In genomic region chr1:35377553-35377952, GRCh38 we compare ENCODE assay signal across 20 cellular contexts.
A peak's percentile ranks its signal among the peaks of the same experiment; 100 is the strongest.
DNase-seq lines count a peak whose midpoint lies in the region; FAIRE-seq and TF ChIP-seq lines count a peak whose summit lies in the region.
"Had no signal": no experiment of that assay in that cellular context is flagged by ENCODE, and none has a peak within 500 bp of the region (broad histone marks: within the 10 kb centered on the region; RNA-seq: fewer than 3 reads in every experiment).

No MANE protein-coding gene starts in this region.

- H3K4me3 Mint-ChIP-seq in astrocyte (ENCODE audit: unreplicated experiment) = no peak overlapping the region
- no peak overlapping the region for H3K4me3 Mint-ChIP-seq in osteocyte (ENCODE audit: unreplicated experiment)
- H3K4me3 Mint-ChIP-seq: activated CD4-positive, alpha-beta memory T cell treated with anti-CD3 and anti-CD28 coated beads for 36 hours; activated naive CD8-positive, alpha-beta T cell; activated T-cell treated with anti-CD3 and anti-CD28 coated beads, Interleukin-2, amount 50 U/mL, for 24 hours; naive B cell had no signal

- peaks cover 6% of the 10 kb centered on the region for H3K36me3 Mint-ChIP-seq in astrocyte (ENCODE audit: low read depth, unreplicated experiment)
- peaks cover 31% of the 10 kb centered on the region for H3K36me3 Mint-ChIP-seq in osteocyte (ENCODE audit: unreplicated experiment)
- H3K36me3 Mint-ChIP-seq: activated CD4-positive, alpha-beta memory T cell treated with anti-CD3 and anti-CD28 coated beads for 36 hours; naive B cell had no signal

- no peaks in the 10 kb centered on the region for H4K20me1 ChIP-seq in astrocyte (ENCODE audit: insufficient read depth, low read length)

- TF ChIP-seq CTCF in astrocyte (IDR thresholded peaks at IDR 0.05; ENCODE audit: insufficient read depth, low read depth, low read length) = no peak
- TF ChIP-seq CTCF in foreskin fibroblast (IDR thresholded peaks at IDR 0.05; ENCODE audit: low read depth, low read length) = no peak
- TF ChIP-seq CTCF in osteocyte (IDR thresholded peaks at IDR 0.05) = no peak

- no peaks in the 10 kb centered on the region for H3K27me3 Mint-ChIP-seq in astrocyte (ENCODE audit: low read depth, unreplicated experiment)
- H3K27me3 Mint-ChIP-seq in osteocyte (ENCODE audit: unreplicated experiment) = no peaks in the 10 kb centered on the region
- H3K27me3 Mint-ChIP-seq: activated CD4-positive, alpha-beta memory T cell treated with anti-CD3 and anti-CD28 coated beads for 36 hours; activated naive CD8-positive, alpha-beta T cell; activated T-cell treated with anti-CD3 and anti-CD28 coated beads, Interleukin-2, amount 50 U/mL, for 24 hours; naive B cell had no signal

- H3K4me1 ChIP-seq in astrocyte (ENCODE audit: insufficient read depth, low read length) = peaks cover 4% of the 10 kb centered on the region
- H3K4me1 ChIP-seq: lower lobe of right lung, pancreas, Peyer's patch had no signal

- peak; percentile 74 for DNase-seq in HCEC 1CT
- DNase-seq in astrocyte (ENCODE audit: low read depth) = peak; percentile 13
- DNase-seq in foreskin fibroblast = peak; percentile 24 to 51
- DNase-seq in stromal cell of bone marrow (ENCODE audit: low read depth) = peak; percentile 7
- DNase-seq in osteocyte (ENCODE audit: extremely low spot score, unreplicated experiment) = no peak
- DNase-seq in activated effector memory CD4-positive, alpha-beta T cell treated with anti-CD3 and anti-CD28 coated beads, Interleukin-2, amount 50 U/mL, for 16 hours = no peak
- DNase-seq in hippocampal formation (lab: John Stamatoyannopoulos, UW) = no peak
- DNase-seq: activated CD4-positive, alpha-beta memory T cell treated with anti-CD3 and anti-CD28 coated beads for 36 hours; activated T-cell treated with anti-CD3 and anti-CD28 coated beads, Interleukin-2, amount 50 U/mL, for 24 hours; lower lobe of right lung; naive B cell; NCI-H1694; NCI-H226; pancreas; Peyer's patch; stimulated activated CD4-positive, alpha-beta T cell treated with anti-CD3 and anti-CD28 coated beads, Interleukin-4, amount 100 ng/mL, for 4 hours; stimulated activated CD8-positive, alpha-beta memory T cell treated with anti-CD3 and anti-CD28 coated beads, Interleukin-4, amount 100 ng/mL, for 48 hours had no signal

- no peaks in the 10 kb centered on the region for H3K27me3 ChIP-seq in astrocyte (ENCODE audit: insufficient read depth, low read length)
- H3K27me3 ChIP-seq: pancreas, Peyer's patch had no signal

- H2AFZ ChIP-seq in astrocyte (ENCODE audit: low read depth, low read length) = no peak overlapping the region

- peaks cover 7% of the 10 kb centered on the region for H3K4me1 Mint-ChIP-seq in astrocyte (ENCODE audit: low read depth, unreplicated experiment)
- no peaks in the 10 kb centered on the region for H3K4me1 Mint-ChIP-seq in osteocyte (ENCODE audit: unreplicated experiment)
- H3K4me1 Mint-ChIP-seq: naive B cell had no signal

- H3K9ac ChIP-seq in astrocyte (ENCODE audit: low read length) = no peak overlapping the region

- H3K27ac Mint-ChIP-seq in astrocyte (ENCODE audit: unreplicated experiment) (no peak overlapping the region), osteocyte (ENCODE audit: unreplicated experiment) (no peak overlapping the region)
- H3K27ac Mint-ChIP-seq: activated CD4-positive, alpha-beta memory T cell treated with anti-CD3 and anti-CD28 coated beads for 36 hours; activated naive CD8-positive, alpha-beta T cell; activated T-cell treated with anti-CD3 and anti-CD28 coated beads, Interleukin-2, amount 50 U/mL, for 24 hours; naive B cell had no signal

- no peak overlapping the region for H3K4me2 ChIP-seq in astrocyte (ENCODE audit: low read length)

- H3K4me3 ChIP-seq in astrocyte (ENCODE audit: insufficient read depth, low read depth, low read length) (no peak overlapping the region), foreskin fibroblast (ENCODE audit: low read depth in 1 of 2, low read length in 2 of 2) (no peak overlapping the region)
- H3K4me3 ChIP-seq: lower lobe of right lung, pancreas, Peyer's patch, skin epidermis had no signal

- no peaks in the 10 kb centered on the region for H3K9me3 Mint-ChIP-seq in astrocyte (ENCODE audit: unreplicated experiment)
- no peaks in the 10 kb centered on the region for H3K9me3 Mint-ChIP-seq in osteocyte (ENCODE audit: unreplicated experiment)
- H3K9me3 Mint-ChIP-seq: activated CD4-positive, alpha-beta memory T cell treated with anti-CD3 and anti-CD28 coated beads for 36 hours; activated T-cell treated with anti-CD3 and anti-CD28 coated beads, Interleukin-2, amount 50 U/mL, for 24 hours; naive B cell had no signal

- no peak overlapping the region for H3K27ac ChIP-seq in astrocyte (ENCODE audit: low read depth, low read length)
- H3K27ac ChIP-seq: C4-2B, lower lobe of right lung, pancreas, Peyer's patch, skin epidermis had no signal

- no peaks in the 10 kb centered on the region for H3K9me3 ChIP-seq in astrocyte (ENCODE audit: insufficient read depth, low read depth, low read length)
- H3K9me3 ChIP-seq: lower lobe of right lung, pancreas, Peyer's patch had no signal

- H3K79me2 ChIP-seq in astrocyte (ENCODE audit: insufficient read depth, low read length) = no peaks in the 10 kb centered on the region

- FAIRE-seq in astrocyte (lab: Jason Lieb, UNC) = peak; percentile 26
- FAIRE-seq: pancreas had no signal

- peaks cover 3% of the 10 kb centered on the region for H3K36me3 ChIP-seq in astrocyte (ENCODE audit: insufficient read depth, low read length)
- H3K36me3 ChIP-seq: pancreas had no signal

Comparison
In these comparisons a context has a peak if more than half of its experiments do, and no peak if none do; other contexts are left out.
1. DNase-seq: peak in HCEC 1CT (single experiment), astrocyte (single experiment), foreskin fibroblast (2 of 2) and stromal cell of bone marrow (single experiment); none in osteocyte (single experiment), activated effector memory CD4-positive, alpha-beta T cell treated with anti-CD3 and anti-CD28 coated beads, Interleukin-2, amount 50 U/mL, for 16 hours (single experiment) and hippocampal formation (0 of 2).